ENCODE assay signal across 16 cellular contexts in the genomic region with DNA sequence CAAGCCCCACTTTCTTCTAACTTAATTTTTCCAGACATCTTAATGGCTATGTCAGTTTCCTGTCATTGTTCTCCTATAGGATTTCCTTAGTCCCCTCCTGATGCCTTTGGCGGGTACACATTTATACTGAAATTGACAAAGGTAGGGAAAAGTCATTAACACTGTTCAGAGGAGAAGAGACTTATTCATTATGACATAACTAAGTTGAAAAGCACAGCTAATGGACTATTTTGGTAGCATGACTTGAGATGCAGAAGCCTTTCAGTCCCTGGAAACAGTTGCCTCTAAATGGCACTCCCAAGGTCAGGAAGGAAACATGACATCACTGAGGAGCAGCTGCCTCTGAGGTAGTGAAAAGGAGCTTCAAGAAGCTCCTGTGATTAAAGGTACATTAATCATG.
DNase-seq lines count a peak whose midpoint lies in the region; ATAC-seq and TF ChIP-seq lines count a peak whose summit lies in the region.
"Had no signal": no experiment of that assay in that cellular context is flagged by ENCODE, and none has a peak within 500 bp of the region (broad histone marks: within the 10 kb centered on the region; RNA-seq: fewer than 3 reads in every experiment).

No MANE protein-coding gene starts in this region.

- peaks cover 8 to 11% of the 10 kb centered on the region in 2 experiments; a peak in 2 of 4 replicates for H3K4me1 ChIP-seq in HCT116 (ENCODE audit: control insufficient read depth in 1 of 2, insufficient read depth in 2 of 2, low read length in 2 of 2)
- no peaks in the 10 kb centered on the region for H3K4me1 ChIP-seq in adipocyte (ENCODE audit: control insufficient read depth, insufficient read depth, low read length)
- H3K4me1 ChIP-seq: parathyroid adenoma had no signal

- no peak overlapping the region for H2AFZ ChIP-seq in HCT116 (ENCODE audit: low read depth, low read length, poor library complexity, severe bottlenecking)
- H2AFZ ChIP-seq: parathyroid adenoma had no signal

- no peak overlapping the region for H3K27ac ChIP-seq in HCT116 (ENCODE audit: low read depth, low read length)
- H3K27ac ChIP-seq: parathyroid adenoma had no signal

- ATAC-seq in HCT116: no peak
- peak; percentile 47 to 50 for ATAC-seq in left cardiac atrium
- ATAC-seq: activated CD8-positive, alpha-beta T cell treated with anti-CD3 and anti-CD28 coated beads, Interleukin-2, amount 10 ng/mL, durations not matched to agents 7 days and 5 days; activated T-helper 17 cell treated with anti-CD3 and anti-CD28 coated beads, Interleukin-2, amount 50 U/mL, for 72 hours; K562 had no signal

- TF ChIP-seq POLR2A in HCT116 (IDR thresholded peaks at IDR 0.05; ENCODE audit: borderline replicate concordance, extremely low read depth, insufficient read depth, insufficient read length): no peak

- no peak for TF ChIP-seq RAD21 in HCT116 (IDR thresholded peaks at IDR 0.05; ENCODE audit: low read depth)

- no peaks in the 10 kb centered on the region for H3K9me3 Mint-ChIP-seq in activated CD4-positive, alpha-beta memory T cell treated with anti-CD3 and anti-CD28 coated beads for 36 hours
- H3K9me3 Mint-ChIP-seq: activated T-helper 17 cell treated with anti-CD3 and anti-CD28 coated beads, Interleukin-2, amount 50 U/mL, for 72 hours; stimulated activated naive CD8-positive, alpha-beta T cell treated with anti-CD3 and anti-CD28 coated beads, Interleukin-15, Interleukin-2, amounts not matched to agents 100 ng/mL and 50 ng/mL, for 24 hours had no signal

- CTCF ChIA-PET in HCT116 (lab: Charles Lee): interaction anchor here (0.6 kb wide), 1 partner anchor 1161 kb away, joined by 3 read pairs; no protein-coding TSS in a partner anchor
- CTCF ChIA-PET in activated CD4-positive, alpha-beta memory T cell treated with anti-CD3 and anti-CD28 coated beads for 36 hours (lab: Charles Lee): no interaction called here

- H3K9me3 ChIP-seq in HCT116 (ENCODE audit: control insufficient read depth in 1 of 2, insufficient read depth in 1 of 2, low read depth in 1 of 2, low read length in 2 of 2): no peaks in the 10 kb centered on the region
- no peaks in the 10 kb centered on the region for H3K9me3 ChIP-seq in adipocyte (ENCODE audit: control insufficient read depth, low read length)

- TF ChIP-seq CTCF in HCT116 (IDR thresholded peaks at IDR 0.05 in 2 of 3, conservative IDR thresholded peaks at IDR 0.05 in 1 of 3; ENCODE audit: borderline replicate concordance in 1 of 3, insufficient read depth in 1 of 3, low read depth in 2 of 3, low read length in 2 of 3): no peak

- no peaks in the 10 kb centered on the region for H3K27me3 ChIP-seq in HCT116 (ENCODE audit: insufficient read depth, low read length)
- no peaks in the 10 kb centered on the region for H3K27me3 ChIP-seq in adipocyte (replicated peaks; ENCODE audit: control insufficient read depth, insufficient read depth, low read length)

- H3K9ac ChIP-seq in HCT116 (ENCODE audit: low read length) (no peak overlapping the region), adipocyte (ENCODE audit: low read length) (no peak overlapping the region)
- H3K9ac ChIP-seq: parathyroid adenoma had no signal

- H3K79me2 ChIP-seq in HCT116 (ENCODE audit: insufficient read depth, low read length): no peaks in the 10 kb centered on the region
- H3K79me2 ChIP-seq: parathyroid adenoma had no signal

- no peak overlapping the region for H3K27ac Mint-ChIP-seq in activated CD4-positive, alpha-beta memory T cell treated with anti-CD3 and anti-CD28 coated beads for 36 hours
- H3K27ac Mint-ChIP-seq: activated CD8-positive, alpha-beta T cell treated with anti-CD3 and anti-CD28 coated beads, Interleukin-2, amount 10 ng/mL, durations not matched to agents 7 days and 5 days; activated T-helper 17 cell treated with anti-CD3 and anti-CD28 coated beads, Interleukin-2, amount 50 U/mL, for 72 hours; CD14-positive monocyte; stimulated activated naive CD8-positive, alpha-beta T cell treated with anti-CD3 and anti-CD28 coated beads, Interleukin-15, Interleukin-2, amounts not matched to agents 100 ng/mL and 50 ng/mL, for 24 hours had no signal

- DNase-seq in HCT116 (ENCODE audit: low read depth, low spot score): no peak
- DNase-seq in adipocyte (ENCODE audit: low read depth): peak; percentile 13
- DNase-seq in left cardiac atrium: no peak
- peak; percentile 89 for DNase-seq in pulmonary artery endothelial cell (ENCODE audit: low read depth, low spot score)
- DNase-seq in medulla oblongata (ENCODE audit: extremely low spot score): no peak
- DNase-seq in NCI-H446 treated with DMSO at 0.1 percent for 48 hours (lab: John Stamatoyannopoulos, UW): no peak
- DNase-seq in activated CD4-positive, alpha-beta memory T cell treated with anti-CD3 and anti-CD28 coated beads for 36 hours: no peak
- DNase-seq: activated CD8-positive, alpha-beta T cell treated with anti-CD3 and anti-CD28 coated beads, Interleukin-2, amount 10 ng/mL, durations not matched to agents 7 days and 5 days; anterior cingulate cortex; NCI-H1436; NCI-H510A had no signal

- RAD21 ChIA-PET in HCT116 (lab: Charles Lee; ENCODE audit: low non-redundant PET in 1 of 2, low total read pairs in 2 of 2, uncharacterized antibody in 2 of 2, unreplicated experiment in 2 of 2): no interaction called here

- no peak overlapping the region for H3K4me2 ChIP-seq in HCT116 (ENCODE audit: low read length)

- H3K4me1 Mint-ChIP-seq in activated CD4-positive, alpha-beta memory T cell treated with anti-CD3 and anti-CD28 coated beads for 36 hours (ENCODE audit: low read depth): no peaks in the 10 kb centered on the region
- H3K4me1 Mint-ChIP-seq: activated T-helper 17 cell treated with anti-CD3 and anti-CD28 coated beads, Interleukin-2, amount 50 U/mL, for 72 hours; CD14-positive monocyte had no signal

- H3K4me3 ChIP-seq in HCT116 (replicated peaks in 1 of 2; ENCODE audit: low read depth in 1 of 2, low read length in 2 of 2) (no peak overlapping the region), adipocyte (ENCODE audit: low read length) (no peak overlapping the region)
- H3K4me3 ChIP-seq: K562 had no signal

- no TSS peak for BruUV-seq in HCT116 (replicated peaks; lab: Mats Ljungman, UMichigan)

- intact Hi-C loops in HCT116 (cut with micrococcal nuclease): no loop called here
- intact Hi-C loops in left cardiac atrium (cut with DNase I): no loop called here
- intact Hi-C loops in activated CD4-positive, alpha-beta memory T cell treated with anti-CD3 and anti-CD28 coated beads for 36 hours (cut with micrococcal nuclease): no loop called here

- no peak overlapping the region for H3K4me3 Mint-ChIP-seq in activated CD4-positive, alpha-beta memory T cell treated with anti-CD3 and anti-CD28 coated beads for 36 hours
- H3K4me3 Mint-ChIP-seq: activated CD8-positive, alpha-beta T cell treated with anti-CD3 and anti-CD28 coated beads, Interleukin-2, amount 10 ng/mL, durations not matched to agents 7 days and 5 days; activated T-helper 17 cell treated with anti-CD3 and anti-CD28 coated beads, Interleukin-2, amount 50 U/mL, for 72 hours; CD14-positive monocyte; stimulated activated naive CD8-positive, alpha-beta T cell treated with anti-CD3 and anti-CD28 coated beads, Interleukin-15, Interleukin-2, amounts not matched to agents 100 ng/mL and 50 ng/mL, for 24 hours had no signal

- POLR2A ChIA-PET in HCT116 (lab: Charles Lee): no interaction called here
- POLR2A ChIA-PET in activated CD4-positive, alpha-beta memory T cell treated with anti-CD3 and anti-CD28 coated beads for 36 hours (lab: Charles Lee): no interaction called here

- no peaks in the 10 kb centered on the region for H3K36me3 Mint-ChIP-seq in activated CD4-positive, alpha-beta memory T cell treated with anti-CD3 and anti-CD28 coated beads for 36 hours
- H3K36me3 Mint-ChIP-seq: CD14-positive monocyte had no signal

- H3K36me3 ChIP-seq in HCT116 (ENCODE audit: control insufficient read depth in 1 of 2, insufficient read depth in 2 of 2, low read length in 2 of 2): no peaks in the 10 kb centered on the region
- H3K36me3 ChIP-seq in adipocyte (ENCODE audit: control insufficient read depth, insufficient read depth, low read length, severe bottlenecking): no peaks in the 10 kb centered on the region

- no peaks in the 10 kb centered on the region for H3K9me2 ChIP-seq in HCT116 (ENCODE audit: insufficient read depth)

- no peaks in the 10 kb centered on the region for H3K27me3 Mint-ChIP-seq in activated CD4-positive, alpha-beta memory T cell treated with anti-CD3 and anti-CD28 coated beads for 36 hours
- H3K27me3 Mint-ChIP-seq: activated T-helper 17 cell treated with anti-CD3 and anti-CD28 coated beads, Interleukin-2, amount 50 U/mL, for 72 hours; stimulated activated naive CD8-positive, alpha-beta T cell treated with anti-CD3 and anti-CD28 coated beads, Interleukin-15, Interleukin-2, amounts not matched to agents 100 ng/mL and 50 ng/mL, for 24 hours had no signal

- H4K20me1 ChIP-seq in HCT116 (ENCODE audit: insufficient read depth): no peaks in the 10 kb centered on the region

TF ChIP-seq in HCT116, 20 proteins besides CTCF, POLR2A, EP300 and RAD21 (continues in another document):
- TF ChIP-seq MAX (IDR thresholded peaks at IDR 0.05): no peak
- no peak for TF ChIP-seq EGR1 (IDR thresholded peaks at IDR 0.05; ENCODE audit: low read depth)
- no peak for TF ChIP-seq SRF (IDR thresholded peaks at IDR 0.05; ENCODE audit: low read depth)
- TF ChIP-seq EZH2 (IDR thresholded peaks at IDR 0.05): no peak
- TF ChIP-seq YY1 (IDR thresholded peaks at IDR 0.05; ENCODE audit: extremely low read depth, insufficient replicate concordance, low read depth, low read length): no peak

Comparison
In these comparisons a context has a peak if more than half of its experiments do, and no peak if none do; other contexts are left out.
1. DNase-seq: peak in adipocyte (single experiment) and pulmonary artery endothelial cell (single experiment); none in HCT116 (single experiment), left cardiac atrium (single experiment), medulla oblongata (single experiment), NCI-H446 treated with DMSO at 0.1 percent for 48 hours (single experiment) and activated CD4-positive, alpha-beta memory T cell treated with anti-CD3 and anti-CD28 coated beads for 36 hours (single experiment).